In genomic region chr12:53733051-53733812, GRCh38 we compare ENCODE assay signal across 25 cellular contexts. TPM values are rescaled to one million over a fixed set of nuclear protein-coding genes. Genes with fewer than 3 reads are reported as not detected.
DNase-seq lines count a peak whose midpoint lies in the region; ATAC-seq and TF ChIP-seq lines count a peak whose summit lies in the region.
"Had no signal": no experiment of that assay in that cellular context is flagged by ENCODE, and none has a peak within 500 bp of the region (broad histone marks: within the 10 kb centered on the region; RNA-seq: fewer than 3 reads in every experiment).

No MANE protein-coding gene starts in this region.

- TF ChIP-seq CTCF in HEK293 (tag by site-specific recombination; IDR thresholded peaks at IDR 0.05) = no peak

- peak overlapping the region; percentile 65 for H3K27ac ChIP-seq in HEK293 (ENCODE audit: extremely low read depth, low read depth, low read length)
- H3K27ac ChIP-seq: adrenal gland, esophagus squamous epithelium, left ventricle myocardium inferior, parathyroid adenoma, stomach had no signal

- DNase-seq in A172 (ENCODE audit: low spot score) (peak; percentile 46), astrocyte of the hippocampus (ENCODE audit: low read depth, low spot score) (peak; percentile 76), hepatic stellate cell (ENCODE audit: low spot score) (peak; percentile 52), UCSD-AML1 (lab: John Stamatoyannopoulos, UW; ENCODE audit: unreplicated experiment) (no peak)
- no peak for DNase-seq in activated effector memory CD4-positive, alpha-beta T cell treated with anti-CD3 and anti-CD28 coated beads, Interleukin-2, amount 50 U/mL, for 16 hours
- DNase-seq in stimulated activated naive CD4-positive, alpha-beta T cell (lab: John Stamatoyannopoulos, UW) = no peak
- DNase-seq: activated CD8-positive, alpha-beta memory T cell treated with anti-CD3 and anti-CD28 coated beads, Interleukin-2, amount 50 U/mL, for 4 hours; adrenal gland; central memory CD4-positive, alpha-beta T cell; effector CD4-positive, alpha-beta T cell; esophagus squamous epithelium; left ventricle myocardium inferior; NCI-H187; NCI-H2227 treated with DMSO at 0.1 percent for 48 hours; NCI-H748 treated with DMSO at 0.1 percent for 48 hours; SHP77 treated with DMSO at 0.1 percent for 48 hours; small intestine; stomach had no signal

- peaks cover 5% of the 10 kb centered on the region; the same call in 1 of the 2 replicates for H3K4me1 ChIP-seq in HEK293 (ENCODE audit: control insufficient read depth, insufficient read depth, low read length)
- H3K4me1 ChIP-seq: adrenal gland, parathyroid adenoma had no signal

- H3K9me3 ChIP-seq in HEK293 (ENCODE audit: control insufficient read depth, insufficient read depth, low read depth, low read length) = no peaks in the 10 kb centered on the region
- H3K9me3 ChIP-seq: adrenal gland, esophagus squamous epithelium, left ventricle myocardium inferior, stomach had no signal

- POLR2A ChIA-PET in HEK293 (lab: Yijun Ruan, JAX) = interaction anchor here (0.8 to 1.1 kb wide), 2 partner anchors 25 to 34 kb away, joined by 3 read pairs; no protein-coding TSS in a partner anchor

- H3K4me3 ChIP-seq in HEK293 (ENCODE audit: low read depth, low read length) = no peak overlapping the region
- H3K4me3 ChIP-seq: adrenal gland, esophagus squamous epithelium, GM12878, left ventricle myocardium inferior, stomach had no signal

- CTCF ChIA-PET in HEK293 (lab: Yijun Ruan, JAX) = interaction anchor here (0.9 to 18.2 kb wide), 7 partner anchors 11 to 519 kb away, joined by 3 to 327 read pairs (median 5); no protein-coding TSS in a partner anchor

- no peaks in the 10 kb centered on the region for H3K36me3 ChIP-seq in HEK293 (ENCODE audit: control insufficient read depth in 2 of 2, insufficient read depth in 1 of 2, low read length in 2 of 2)
- H3K36me3 ChIP-seq: adrenal gland, esophagus squamous epithelium, left ventricle myocardium inferior, stomach had no signal

- no peak for ATAC-seq in HG03139 (IDR thresholded peaks at IDR 0.05; ENCODE audit: unreplicated experiment)
- ATAC-seq: GM12878 had no signal

TF ChIP-seq in HEK293, 187 proteins besides CTCF, POLR2A, EP300 and RAD21 (continues in another document):
- TF ChIP-seq ZNF626 (tag by site-specific recombination; IDR thresholded peaks at IDR 0.05) = no peak
- no peak for TF ChIP-seq ZNF292 (tag by site-specific recombination; IDR thresholded peaks at IDR 0.05; ENCODE audit: borderline replicate concordance, low read depth)
- 0 out of 2 replicates have a peak, but pooled peaks have one; percentile 35 for TF ChIP-seq ZNF10 (tag by site-specific recombination; IDR thresholded peaks at IDR 0.05)
- no peak for TF ChIP-seq ZNF521 (tag by site-specific recombination; IDR thresholded peaks at IDR 0.05)
- no peak for TF ChIP-seq ZNF362 (tag by site-specific recombination; IDR thresholded peaks at IDR 0.05)
- no peak for TF ChIP-seq ZFP41 (tag by site-specific recombination; IDR thresholded peaks at IDR 0.05; ENCODE audit: borderline replicate concordance)
- no peak for TF ChIP-seq ZNF155 (tag by site-specific recombination; IDR thresholded peaks at IDR 0.05)
- TF ChIP-seq ZNF792 (tag by site-specific recombination; IDR thresholded peaks at IDR 0.05) = no peak
- no peak for TF ChIP-seq ZNF132 (tag by site-specific recombination; IDR thresholded peaks at IDR 0.05; ENCODE audit: borderline replicate concordance)
- TF ChIP-seq GFI1B (tag by site-specific recombination; IDR thresholded peaks at IDR 0.05) = no peak
- no peak for TF ChIP-seq ZBTB17 (tag by site-specific recombination; IDR thresholded peaks at IDR 0.05)
- TF ChIP-seq ZNF843 (tag by site-specific recombination; IDR thresholded peaks at IDR 0.05) = peak; percentile 46; the same call in 1 of the 2 replicates
- no peak for TF ChIP-seq ZNF660 (tag by site-specific recombination; IDR thresholded peaks at IDR 0.05)
- TF ChIP-seq ZNF19 (tag by site-specific recombination; IDR thresholded peaks at IDR 0.05; ENCODE audit: low read depth) = no peak
- TF ChIP-seq ZNF248 (tag by site-specific recombination; IDR thresholded peaks at IDR 0.05) = no peak
- no peak for TF ChIP-seq ZNF658 (tag by site-specific recombination; IDR thresholded peaks at IDR 0.05)
- 0 out of 2 replicates have a peak, but pooled peaks have one; percentile 40 for TF ChIP-seq GLI2 (tag by site-specific recombination; IDR thresholded peaks at IDR 0.05; ENCODE audit: borderline replicate concordance, low read depth)
- no peak for TF ChIP-seq ZNF837 (tag by site-specific recombination; IDR thresholded peaks at IDR 0.05)
- peak; percentile 42; the same call in 1 of the 2 replicates for TF ChIP-seq ZNF692 (tag by site-specific recombination; IDR thresholded peaks at IDR 0.05)
- TF ChIP-seq ZNF473 (tag by site-specific recombination; IDR thresholded peaks at IDR 0.05) = no peak
- TF ChIP-seq ZNF302 (tag by site-specific recombination; IDR thresholded peaks at IDR 0.05; ENCODE audit: low read depth) = no peak
- 0 out of 2 replicates have a peak, but pooled peaks have one; percentile 14 for TF ChIP-seq ZNF629 (tag by site-specific recombination; IDR thresholded peaks at IDR 0.05)
- no peak; the same call in 1 of the 2 replicates for TF ChIP-seq MZF1 (tag by site-specific recombination; IDR thresholded peaks at IDR 0.05; ENCODE audit: borderline replicate concordance)
- TF ChIP-seq ZSCAN23 (tag by site-specific recombination; IDR thresholded peaks at IDR 0.05) = no peak
- no peak for TF ChIP-seq ZNF600 (tag by site-specific recombination; IDR thresholded peaks at IDR 0.05)
- TF ChIP-seq PBX3 (CRISPR knock-in tag; IDR thresholded peaks at IDR 0.05) = no peak
- TF ChIP-seq ZNF202 (tag by site-specific recombination; IDR thresholded peaks at IDR 0.05; ENCODE audit: borderline replicate concordance) = no peak
- TF ChIP-seq GLIS1 (tag by site-specific recombination; IDR thresholded peaks at IDR 0.05) = peak; percentile 48; the same call in 1 of the 2 replicates
- peak; percentile 41; the same call in 1 of the 2 replicates for TF ChIP-seq ZNF664 (tag by site-specific recombination; IDR thresholded peaks at IDR 0.05)
- no peak for TF ChIP-seq ZNF449 (tag by site-specific recombination; IDR thresholded peaks at IDR 0.05)
- TF ChIP-seq KLF10 (tag by site-specific recombination; IDR thresholded peaks at IDR 0.05) = peak; percentile 31; the same call in 1 of the 2 replicates
- no peak for TF ChIP-seq ZNF175 (tag by site-specific recombination; IDR thresholded peaks at IDR 0.05)
- no peak for TF ChIP-seq RBAK (tag by site-specific recombination; IDR thresholded peaks at IDR 0.05)
- TF ChIP-seq FEZF1 (tag by site-specific recombination; IDR thresholded peaks at IDR 0.05) = peak; percentile 54; the same call in 1 of the 2 replicates
- TF ChIP-seq PRDM1 (tag by site-specific recombination; IDR thresholded peaks at IDR 0.05) = no peak
- TF ChIP-seq ZNF324 (tag by site-specific recombination; IDR thresholded peaks at IDR 0.05) = no peak

RNA-seq across cellular contexts. Expression of gene CALCOCO1, which starts 6.0 kb away (rescaled TPM):
- 36.8 and 40.2 TPM in 2 replicates for total RNA-seq in A172 (2014; rRNA removed; shearing (Covaris generic))

RNA-seq across cellular contexts. Expression of gene CISTR, which starts 18.5 kb away (rescaled TPM):
- total RNA-seq in A172 (2014; rRNA removed; shearing (Covaris generic)) = not detected in 2 replicates
- total RNA-seq: A673; adrenal gland; esophagus squamous epithelium; GM12878; stomach; T-helper 1 cell treated with Interleukin-12 subunit alpha and Interleukin-12 subunit beta and Interleukin-4 antibody, amounts not matched to agents 30 ng/mL and 1 ng/mL, for 36 hours; ureter had no signal

RNA-seq across cellular contexts. Expression of gene ATP5MC2, which starts 57.3 kb away (rescaled TPM):
- total RNA-seq in A172 (2014; rRNA removed; shearing (Covaris generic)) = 393 and 458 TPM in 2 replicates

Comparison
In these comparisons a context has a peak if more than half of its experiments do, and no peak if none do; other contexts are left out.
1. DNase-seq: peak in A172 (single experiment), astrocyte of the hippocampus (single experiment) and hepatic stellate cell (single experiment); none in UCSD-AML1 (single experiment), activated effector memory CD4-positive, alpha-beta T cell treated with anti-CD3 and anti-CD28 coated beads, Interleukin-2, amount 50 U/mL, for 16 hours (single experiment) and stimulated activated naive CD4-positive, alpha-beta T cell (0 of 6).